In the genomic region with DNA sequence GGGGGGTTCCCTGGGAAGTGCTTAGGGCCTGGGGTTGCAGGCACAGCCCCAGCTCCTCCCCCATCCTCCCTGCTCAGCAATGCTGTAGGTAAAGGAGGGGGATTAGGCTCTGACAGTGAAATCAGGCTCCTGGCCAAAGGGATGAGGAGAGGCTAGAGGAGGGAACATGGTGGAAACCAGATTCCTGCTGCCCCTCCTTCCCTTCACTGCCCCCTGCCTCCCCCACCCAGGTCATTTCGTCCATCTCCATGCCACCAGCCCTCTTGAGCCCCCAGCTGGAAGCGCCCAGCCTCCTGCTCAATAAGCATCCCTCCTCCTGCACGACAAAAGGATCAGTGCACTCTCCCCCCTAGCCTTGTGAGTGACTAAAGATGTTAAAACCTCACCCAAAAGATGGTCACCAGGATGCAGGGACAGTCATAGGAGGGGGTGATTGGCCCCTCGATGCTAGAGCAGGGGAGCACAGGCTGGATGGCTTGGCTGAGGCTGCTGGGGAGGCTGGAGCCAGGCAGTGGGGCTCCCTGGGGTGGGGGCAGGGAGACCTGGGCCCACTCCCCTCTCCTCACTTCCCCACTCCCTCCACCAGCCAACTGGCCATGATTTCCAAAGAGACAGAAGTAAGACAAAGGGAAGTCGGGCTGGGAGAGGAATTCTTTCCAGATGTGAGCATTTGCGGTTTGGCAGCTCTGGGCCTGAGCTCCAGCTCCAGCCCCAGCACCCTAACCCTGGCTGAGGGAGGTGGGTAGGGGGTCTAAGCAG, we compare ENCODE assay signal across 9 cellular contexts. TPM values are rescaled to one million over a fixed set of nuclear protein-coding genes. Genes with fewer than 3 reads are reported as not detected.
DNase-seq lines count a peak whose midpoint lies in the region; ATAC-seq and TF ChIP-seq lines count a peak whose summit lies in the region.
"Had no signal": no experiment of that assay in that cellular context is flagged by ENCODE, and none has a peak within 500 bp of the region (broad histone marks: within the 10 kb centered on the region; RNA-seq: fewer than 3 reads in every experiment).

No MANE protein-coding gene starts in this region.

- H2BK5ac ChIP-seq in trophoblast cell (ENCODE audit: low read depth, low read length, poor library complexity), result no peak overlapping the region

- peak; percentile 88 for DNase-seq in H7
- DNase-seq in chondrocyte (ENCODE audit: low spot score), result no peak
- no peak for DNase-seq in trophoblast cell
- no peak for DNase-seq in midbrain (lab: John Stamatoyannopoulos, UW)
- DNase-seq in activated CD4-positive, alpha-beta T cell treated with anti-CD3 and anti-CD28 coated beads, Interleukin-2, amount 50 U/mL, for 4 hours, result no peak
- DNase-seq: activated naive CD8-positive, alpha-beta T cell treated with anti-CD3 and anti-CD28 coated beads, Interleukin-2, amount 10 ng/mL, durations not matched to agents 7 days and 5 days had no signal

- H3K9me3 Mint-ChIP-seq in chondrocyte (ENCODE audit: low read depth), result no peaks in the 10 kb centered on the region
- H3K9me3 Mint-ChIP-seq: activated naive CD8-positive, alpha-beta T cell treated with anti-CD3 and anti-CD28 coated beads, Interleukin-2, amount 10 ng/mL, durations not matched to agents 7 days and 5 days; stimulated activated memory B cell treated with anti-CD40 and anti-IgM and Interleukin-4, amounts not matched to agents 10 μg/mL and 1 μg/mL and 100 μg/mL, for 72 hours had no signal

- H3K23ac ChIP-seq in trophoblast cell (ENCODE audit: low read length), result no peak overlapping the region

- no peaks in the 10 kb centered on the region for H3K79me2 ChIP-seq in trophoblast cell (ENCODE audit: control insufficient read depth, insufficient read depth, low read length, poor library complexity)

- no peak overlapping the region for H3K18ac ChIP-seq in trophoblast cell (ENCODE audit: low read length)

- H4K8ac ChIP-seq in trophoblast cell (ENCODE audit: low read depth, low read length), result no peak overlapping the region

- peak overlapping the region; percentile 45 for H3K27ac Mint-ChIP-seq in chondrocyte (ENCODE audit: unreplicated experiment)
- H3K27ac Mint-ChIP-seq: activated naive CD8-positive, alpha-beta T cell treated with anti-CD3 and anti-CD28 coated beads, Interleukin-2, amount 10 ng/mL, durations not matched to agents 7 days and 5 days; stimulated activated memory B cell treated with anti-CD40 and anti-IgM and Interleukin-4, amounts not matched to agents 10 μg/mL and 1 μg/mL and 100 μg/mL, for 72 hours had no signal

- no peaks in the 10 kb centered on the region for H3K27me3 Mint-ChIP-seq in chondrocyte (ENCODE audit: low read depth)

- TF ChIP-seq CTCF in chondrocyte (IDR thresholded peaks at IDR 0.05), result no peak

- peaks cover 29% of the 10 kb centered on the region for H3K79me1 ChIP-seq in trophoblast cell (ENCODE audit: low read length)

- peak overlapping the region; percentile 15 for H4K91ac ChIP-seq in trophoblast cell (ENCODE audit: low read depth, low read length)

- peak overlapping the region; percentile 9 for H2BK120ac ChIP-seq in trophoblast cell (ENCODE audit: insufficient read depth, low read length, poor library complexity)

- H2AK5ac ChIP-seq in trophoblast cell (ENCODE audit: low read length), result no peak overlapping the region

- peak overlapping the region; percentile 1 for H3K4me2 ChIP-seq in trophoblast cell (ENCODE audit: low read length)

- no peak overlapping the region for H4K12ac ChIP-seq in trophoblast cell (ENCODE audit: low read depth, low read length)

- H3K36me3 Mint-ChIP-seq in chondrocyte (ENCODE audit: low read depth), result no peaks in the 10 kb centered on the region
- H3K36me3 Mint-ChIP-seq: activated naive CD8-positive, alpha-beta T cell treated with anti-CD3 and anti-CD28 coated beads, Interleukin-2, amount 10 ng/mL, durations not matched to agents 7 days and 5 days; stimulated activated memory B cell treated with anti-CD40 and anti-IgM and Interleukin-4, amounts not matched to agents 10 μg/mL and 1 μg/mL and 100 μg/mL, for 72 hours had no signal

- H3K27ac ChIP-seq in trophoblast cell (ENCODE audit: low read depth, low read length), result no peak overlapping the region

- no peak overlapping the region for H3K9ac ChIP-seq in trophoblast cell (ENCODE audit: low read length)

- H3K9me3 ChIP-seq in trophoblast cell (ENCODE audit: insufficient read depth, low read depth, low read length), result no peaks in the 10 kb centered on the region
- H3K9me3 ChIP-seq: prostate gland had no signal

- H3K4me1 ChIP-seq in trophoblast cell (ENCODE audit: control insufficient read depth in 1 of 2, insufficient read depth in 2 of 2, low read length in 2 of 2), result peaks cover 77 to 85% of the 10 kb centered on the region in 2 experiments

- H3K36me3 ChIP-seq in H7 (replicated peaks; ENCODE audit: control insufficient read depth, insufficient read depth, low read length) (no peaks in the 10 kb centered on the region), trophoblast cell (ENCODE audit: control insufficient read depth in 1 of 2, insufficient read depth in 2 of 2, low read length in 2 of 2) (no peaks in the 10 kb centered on the region)
- H3K36me3 ChIP-seq: prostate gland had no signal

- no peak overlapping the region for H2AFZ ChIP-seq in trophoblast cell (ENCODE audit: insufficient read depth, low read length, poor library complexity)

- H3K27me3 ChIP-seq in H7 (ENCODE audit: control insufficient read depth, insufficient read depth, low read length), result peaks cover 19% of the 10 kb centered on the region
- H3K27me3 ChIP-seq in trophoblast cell (ENCODE audit: insufficient read depth, low read length), result peaks cover 3% of the 10 kb centered on the region

- ATAC-seq in GM19463 (IDR thresholded peaks at IDR 0.05; ENCODE audit: unreplicated experiment), result no peak
- ATAC-seq: stimulated activated memory B cell treated with anti-CD40 and anti-IgM and Interleukin-4, amounts not matched to agents 10 μg/mL and 1 μg/mL and 100 μg/mL, for 72 hours had no signal

- no peak overlapping the region for H3K14ac ChIP-seq in trophoblast cell (ENCODE audit: low read length)

- no peak overlapping the region for H3K4ac ChIP-seq in trophoblast cell (ENCODE audit: low read depth, low read length)

- peaks cover 93% of the 10 kb centered on the region for H3K4me1 Mint-ChIP-seq in chondrocyte (ENCODE audit: low read depth)

- no CpG with 5 or more reads among the region's 6 CpGs for WGBS in trophoblast cell (ENCODE audit: extremely low coverage, insufficient coverage, insufficient read length)

- peak overlapping the region; percentile 80 for H3K4me3 ChIP-seq in H7 (ENCODE audit: insufficient read depth, low read depth, low read length)
- no peak overlapping the region for H3K4me3 ChIP-seq in trophoblast cell (ENCODE audit: low read depth, low read length)
- H3K4me3 ChIP-seq: prostate gland had no signal

- no peak overlapping the region for H2BK12ac ChIP-seq in trophoblast cell (ENCODE audit: low read length)

- H3K4me3 Mint-ChIP-seq in chondrocyte (ENCODE audit: unreplicated experiment), result no peak overlapping the region
- H3K4me3 Mint-ChIP-seq: stimulated activated memory B cell treated with anti-CD40 and anti-IgM and Interleukin-4, amounts not matched to agents 10 μg/mL and 1 μg/mL and 100 μg/mL, for 72 hours had no signal

RNA-seq across cellular contexts. Expression of a gene that starts 2.3 kb away (rescaled TPM):
- total RNA-seq in H7 (2014; rRNA removed; shearing (Covaris generic)), result 137 and 190 TPM in 2 replicates
- total RNA-seq in chondrocyte, result 88.7 to 193 TPM (median 93.5 TPM) in 3 replicates
- polyA plus RNA-seq in trophoblast cell (2013), result 273 TPM in 2 replicates

RNA-seq across cellular contexts. Expression of a gene that starts 20.6 kb away (rescaled TPM):
- total RNA-seq in H7 (2014; rRNA removed; shearing (Covaris generic)), result 25.7 and 33.1 TPM in 2 replicates
- 11.4 to 17.1 TPM (median 14.1 TPM) in 3 replicates for total RNA-seq in chondrocyte
- 15.9 and 18.0 TPM in 2 replicates for polyA plus RNA-seq in trophoblast cell (2013)

RNA-seq across cellular contexts. Expression of a gene that starts 20.9 kb away (rescaled TPM):
- 55.2 and 56.4 TPM in 2 replicates for total RNA-seq in H7 (2014; rRNA removed; shearing (Covaris generic))
- total RNA-seq in chondrocyte, result 22.3 to 45.7 TPM (median 23.7 TPM) in 3 replicates
- 44.2 and 46.1 TPM in 2 replicates for polyA plus RNA-seq in trophoblast cell (2013)

RNA-seq across cellular contexts. Expression of a gene that starts 30.5 kb away (rescaled TPM):
- 220 and 231 TPM in 2 replicates for total RNA-seq in H7 (2014; rRNA removed; shearing (Covaris generic))
- 6.0 to 11.6 TPM (median 6.9 TPM) in 3 replicates for total RNA-seq in chondrocyte
- polyA plus RNA-seq in trophoblast cell (2013), result 71.4 and 71.6 TPM in 2 replicates
- total RNA-seq: activated naive CD8-positive, alpha-beta T cell treated with anti-CD3 and anti-CD28 coated beads, Interleukin-2, amount 10 ng/mL, durations not matched to agents 7 days and 5 days had no signal

RNA-seq across cellular contexts. Expression of a gene that starts 33.2 kb away (rescaled TPM):
- 92.1 and 105 TPM in 2 replicates for total RNA-seq in H7 (2014; rRNA removed; shearing (Covaris generic))
- total RNA-seq in chondrocyte, result 38.6 to 58.3 TPM (median 40.3 TPM) in 3 replicates
- polyA plus RNA-seq in trophoblast cell (2013), result 40.5 and 40.7 TPM in 2 replicates
